1 cellular context compared by ENCODE assay signal in the genomic region with DNA sequence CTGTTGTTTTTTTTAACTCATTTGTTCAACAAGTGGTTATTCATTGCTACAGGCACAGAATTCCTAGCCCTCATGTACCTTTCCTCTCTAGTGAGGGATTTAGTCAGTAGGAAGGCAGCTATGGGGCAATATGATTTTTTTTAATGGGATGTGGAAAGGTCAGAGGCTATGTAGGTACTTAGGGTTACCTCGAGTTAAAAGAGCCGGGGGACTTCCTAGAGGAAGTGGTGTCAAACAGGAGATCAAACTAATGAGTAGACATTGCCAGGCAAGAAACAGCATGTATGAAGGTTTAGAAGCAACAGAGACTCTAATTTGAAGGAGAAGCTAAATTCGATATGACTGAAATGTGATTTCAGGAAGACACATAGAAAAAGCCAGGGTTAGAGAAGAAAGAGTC.
TF ChIP-seq lines count a peak whose summit lies in the region.

No MANE protein-coding gene starts in this region.

TF ChIP-seq in IMR-90, 13 proteins besides CTCF, POLR2A, EP300 and RAD21:
- TF ChIP-seq RCOR1 (IDR thresholded peaks at IDR 0.05; ENCODE audit: insufficient replicate concordance, low read length) (no peak), CHD1 (IDR thresholded peaks at IDR 0.05; ENCODE audit: low read depth, low read length) (no peak), CEBPB (IDR thresholded peaks at IDR 0.05; ENCODE audit: low read depth, low read length) (no peak), MXI1 (IDR thresholded peaks at IDR 0.05; ENCODE audit: borderline replicate concordance, low read depth, low read length) (no peak), MAFK (IDR thresholded peaks at IDR 0.05; ENCODE audit: low read depth, low read length) (no peak), RFX5 (IDR thresholded peaks at IDR 0.05; ENCODE audit: low read depth, low read length) (no peak), BHLHE40 (IDR thresholded peaks at IDR 0.05; ENCODE audit: low read depth, low read length) (no peak), NFE2L2 (IDR thresholded peaks at IDR 0.05; ENCODE audit: low read depth, low read length) (no peak), SMC3 (IDR thresholded peaks at IDR 0.05; ENCODE audit: low read depth, low read length) (no peak), FOS (IDR thresholded peaks at IDR 0.05; ENCODE audit: low read depth, low read length) (no peak), MAZ (IDR thresholded peaks at IDR 0.05; ENCODE audit: borderline replicate concordance, low read depth, low read length) (no peak)
- TF ChIP-seq, protein P1, sequence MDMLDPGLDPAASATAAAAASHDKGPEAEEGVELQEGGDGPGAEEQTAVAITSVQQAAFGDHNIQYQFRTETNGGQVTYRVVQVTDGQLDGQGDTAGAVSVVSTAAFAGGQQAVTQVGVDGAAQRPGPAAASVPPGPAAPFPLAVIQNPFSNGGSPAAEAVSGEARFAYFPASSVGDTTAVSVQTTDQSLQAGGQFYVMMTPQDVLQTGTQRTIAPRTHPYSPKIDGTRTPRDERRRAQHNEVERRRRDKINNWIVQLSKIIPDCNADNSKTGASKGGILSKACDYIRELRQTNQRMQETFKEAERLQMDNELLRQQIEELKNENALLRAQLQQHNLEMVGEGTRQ (IDR thresholded peaks at IDR 0.05; ENCODE audit: low read depth, low read length), result no peak
- TF ChIP-seq, protein P2, sequence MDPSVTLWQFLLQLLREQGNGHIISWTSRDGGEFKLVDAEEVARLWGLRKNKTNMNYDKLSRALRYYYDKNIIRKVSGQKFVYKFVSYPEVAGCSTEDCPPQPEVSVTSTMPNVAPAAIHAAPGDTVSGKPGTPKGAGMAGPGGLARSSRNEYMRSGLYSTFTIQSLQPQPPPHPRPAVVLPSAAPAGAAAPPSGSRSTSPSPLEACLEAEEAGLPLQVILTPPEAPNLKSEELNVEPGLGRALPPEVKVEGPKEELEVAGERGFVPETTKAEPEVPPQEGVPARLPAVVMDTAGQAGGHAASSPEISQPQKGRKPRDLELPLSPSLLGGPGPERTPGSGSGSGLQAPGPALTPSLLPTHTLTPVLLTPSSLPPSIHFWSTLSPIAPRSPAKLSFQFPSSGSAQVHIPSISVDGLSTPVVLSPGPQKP (IDR thresholded peaks at IDR 0.05; ENCODE audit: borderline replicate concordance, low read depth, low read length), result no peak
